ENCODE assay signal across 13 cellular contexts in genomic region chr2:39093208-39093898, GRCh38. TPM values are rescaled to one million over a fixed set of nuclear protein-coding genes. Genes with fewer than 3 reads are reported as not detected.
DNase-seq lines count a peak whose midpoint lies in the region; ATAC-seq and TF ChIP-seq lines count a peak whose summit lies in the region.
"Had no signal": no experiment of that assay in that cellular context is flagged by ENCODE, and none has a peak within 500 bp of the region (broad histone marks: within the 10 kb centered on the region; RNA-seq: fewer than 3 reads in every experiment).

No MANE protein-coding gene starts in this region.

- peak; percentile 52 for DNase-seq in GM12865 (ENCODE audit: low read depth)
- no peak for DNase-seq in effector memory CD8-positive, alpha-beta T cell
- no peak for DNase-seq in HuH-7 (ENCODE audit: low spot score)
- DNase-seq in AG20443 (ENCODE audit: low spot score) = no peak
- no peak for DNase-seq in NOMO-1 treated with dmso at 0.1 percent for 144 hours (lab: John Stamatoyannopoulos, UW; ENCODE audit: unreplicated experiment)
- DNase-seq: anterior cingulate cortex; effector memory CD4-positive, alpha-beta T cell; head of caudate nucleus; NCI-H510A; tibial artery had no signal

- H3K4me3 ChIP-seq in GM12865 (ENCODE audit: low read depth, low read length) (peak overlapping the region; percentile 33), KMS-11 (IDR thresholded peaks at IDR 0.05; ENCODE audit: insufficient read depth, low read depth, low read length) (no peak overlapping the region)
- H3K4me3 ChIP-seq: tibial artery had no signal

- H3K4me3 Mint-ChIP-seq in effector memory CD8-positive, alpha-beta T cell = peak overlapping the region; percentile 42 to 62

- H2AFZ ChIP-seq in KMS-11 (ENCODE audit: low read depth) = no peak overlapping the region

- H3K27ac Mint-ChIP-seq in effector memory CD8-positive, alpha-beta T cell = peak overlapping the region; percentile 17 to 87

- no peaks in the 10 kb centered on the region for H3K36me3 ChIP-seq in KMS-11 (ENCODE audit: insufficient read depth)
- H3K36me3 ChIP-seq: tibial artery had no signal

- no peaks in the 10 kb centered on the region for H3K9me3 Mint-ChIP-seq in effector memory CD8-positive, alpha-beta T cell

- peaks cover 13% of the 10 kb centered on the region for H3K36me3 Mint-ChIP-seq in effector memory CD8-positive, alpha-beta T cell (ENCODE audit: insufficient read depth)

- H3K79me2 ChIP-seq in KMS-11 (ENCODE audit: insufficient read depth, low read depth) = peaks cover 83% of the 10 kb centered on the region

- H3K4me1 ChIP-seq in KMS-11 (ENCODE audit: low read depth, poor library complexity, severe bottlenecking) = peaks cover 85% of the 10 kb centered on the region

- H4K20me1 ChIP-seq in KMS-11 (ENCODE audit: insufficient read depth) = no peaks in the 10 kb centered on the region

- H3K27me3 ChIP-seq in KMS-11 (ENCODE audit: insufficient read depth, low read depth) = no peaks in the 10 kb centered on the region
- H3K27me3 ChIP-seq: tibial artery had no signal

- no peaks in the 10 kb centered on the region for H3K27me3 Mint-ChIP-seq in effector memory CD8-positive, alpha-beta T cell

- peak overlapping the region; percentile 5; the same call in 1 of the 2 replicates for H3K9ac ChIP-seq in KMS-11

- H3K4me2 ChIP-seq in KMS-11 = peak overlapping the region; percentile 86

- TF ChIP-seq CTCF in GM12865 (IDR thresholded peaks at IDR 0.05; ENCODE audit: insufficient read depth, low read depth, low read length, missing control alignments) (no peak), KMS-11 (conservative IDR thresholded peaks at IDR 0.05; ENCODE audit: low read depth, low read length) (no peak)

- ATAC-seq in GM21381 (IDR thresholded peaks at IDR 0.05; ENCODE audit: unreplicated experiment) = peak; percentile 39
- peak; percentile 53 for ATAC-seq in effector memory CD8-positive, alpha-beta T cell (replicated peaks)
- no peak for ATAC-seq in esophagus mucosa

- peaks cover 38 to 54% of the 10 kb centered on the region in 2 donors for H3K4me1 Mint-ChIP-seq in effector memory CD8-positive, alpha-beta T cell (ENCODE audit: low read depth in 2 of 2)

- H3K27ac ChIP-seq in KMS-11 = peak overlapping the region; percentile 91
- H3K27ac ChIP-seq: tibial artery had no signal

RNA-seq across cellular contexts. Expression of gene SOS1, which starts 27.5 kb away (rescaled TPM):
- 19.6 TPM for total RNA-seq in esophagus mucosa
